Comparison of ENCODE assay signal across 8 cellular contexts in genomic region chr14:61925043-61925442, GRCh38.
DNase-seq lines count a peak whose midpoint lies in the region; ATAC-seq and TF ChIP-seq lines count a peak whose summit lies in the region.

No MANE protein-coding gene starts in this region.

- no peak overlapping the region for H3K4me3 Mint-ChIP-seq in central memory CD8-positive, alpha-beta T cell

- H2AFZ ChIP-seq in osteoblast (ENCODE audit: low read length): no peak overlapping the region

- H4K20me1 ChIP-seq in osteoblast (ENCODE audit: insufficient read depth, low read length): no peaks in the 10 kb centered on the region

- intact Hi-C loops in left ventricle myocardium inferior (cut with micrococcal nuclease): no loop called here

- no peaks in the 10 kb centered on the region for H3K36me3 ChIP-seq in osteoblast (ENCODE audit: insufficient read depth, low read length)
- no peaks in the 10 kb centered on the region for H3K36me3 ChIP-seq in left ventricle myocardium inferior

- no peaks in the 10 kb centered on the region for H3K9me3 Mint-ChIP-seq in central memory CD8-positive, alpha-beta T cell

- no peaks in the 10 kb centered on the region for H3K36me3 Mint-ChIP-seq in central memory CD8-positive, alpha-beta T cell (ENCODE audit: insufficient read depth)

- H3K4me3 ChIP-seq in osteoblast (ENCODE audit: insufficient read depth, low read length) (no peak overlapping the region), left ventricle myocardium inferior (no peak overlapping the region)

- no peak overlapping the region for H3K27ac ChIP-seq in osteoblast (ENCODE audit: low read depth, low read length)
- H3K27ac ChIP-seq in left ventricle myocardium inferior (replicated peaks): no peak overlapping the region

- H3K4me1 ChIP-seq in osteoblast (ENCODE audit: insufficient read depth, low read length) (peaks cover 4% of the 10 kb centered on the region), left ventricle myocardium inferior (no peaks in the 10 kb centered on the region)

- H3K4me2 ChIP-seq in osteoblast (ENCODE audit: insufficient read depth, low read length): no peak overlapping the region

- no peaks in the 10 kb centered on the region for H3K79me2 ChIP-seq in osteoblast (ENCODE audit: insufficient read depth, low read length)

- peaks cover 28% of the 10 kb centered on the region for H3K27me3 ChIP-seq in osteoblast (ENCODE audit: insufficient read depth, low read length)
- H3K27me3 ChIP-seq in left ventricle myocardium inferior (ENCODE audit: low read depth): peaks cover 8% of the 10 kb centered on the region

- ATAC-seq in central memory CD8-positive, alpha-beta T cell (replicated peaks; ENCODE audit: extremely low read depth, poor library complexity, severe bottlenecking): peak; percentile 54

- DNase-seq in NCI-H2107 treated with DMSO at 0.1 percent for 48 hours (lab: John Stamatoyannopoulos, UW; ENCODE audit: unreplicated experiment) (peak; percentile 44), NCI-H2107 (lab: John Stamatoyannopoulos, UW) (no peak), LHCN-M2 (ENCODE audit: low read depth) (peak; percentile 26), osteoblast (ENCODE audit: insufficient read length, low spot score, missing footprints) (no peak), NCI-H128 (lab: John Stamatoyannopoulos, UW; ENCODE audit: unreplicated experiment) (no peak), NCI-H510A treated with DMSO at 0.1 percent for 48 hours (lab: John Stamatoyannopoulos, UW) (no peak), left ventricle myocardium inferior (no peak)
- DNase-seq in central memory CD8-positive, alpha-beta T cell (ENCODE audit: low spot score in 2 of 2): no peak

- no peaks in the 10 kb centered on the region for H3K4me1 Mint-ChIP-seq in central memory CD8-positive, alpha-beta T cell

- peaks cover 1% of the 10 kb centered on the region for H3K27me3 Mint-ChIP-seq in central memory CD8-positive, alpha-beta T cell

- H3K9me3 ChIP-seq in osteoblast (ENCODE audit: low read depth, low read length) (no peaks in the 10 kb centered on the region), left ventricle myocardium inferior (replicated peaks) (no peaks in the 10 kb centered on the region)

- peak; percentile 38 for TF ChIP-seq CTCF in osteoblast (IDR thresholded peaks at IDR 0.05; ENCODE audit: extremely low read depth, low read depth, low read length)
- no peak for TF ChIP-seq CTCF in left ventricle myocardium inferior (IDR thresholded peaks at IDR 0.05; ENCODE audit: borderline replicate concordance)

- no peak overlapping the region for H3K27ac Mint-ChIP-seq in central memory CD8-positive, alpha-beta T cell (ENCODE audit: low read depth)

Comparison
In these comparisons a context has a peak if more than half of its experiments do, and no peak if none do; other contexts are left out.
1. DNase-seq: peak in NCI-H2107 treated with DMSO at 0.1 percent for 48 hours (single experiment) and LHCN-M2 (single experiment); none in NCI-H2107 (single experiment), central memory CD8-positive, alpha-beta T cell (0 of 2), osteoblast (single experiment), NCI-H128 (single experiment), NCI-H510A treated with DMSO at 0.1 percent for 48 hours (single experiment) and left ventricle myocardium inferior (single experiment).